ENCODE assay signal across 19 cellular contexts in the genomic region with DNA sequence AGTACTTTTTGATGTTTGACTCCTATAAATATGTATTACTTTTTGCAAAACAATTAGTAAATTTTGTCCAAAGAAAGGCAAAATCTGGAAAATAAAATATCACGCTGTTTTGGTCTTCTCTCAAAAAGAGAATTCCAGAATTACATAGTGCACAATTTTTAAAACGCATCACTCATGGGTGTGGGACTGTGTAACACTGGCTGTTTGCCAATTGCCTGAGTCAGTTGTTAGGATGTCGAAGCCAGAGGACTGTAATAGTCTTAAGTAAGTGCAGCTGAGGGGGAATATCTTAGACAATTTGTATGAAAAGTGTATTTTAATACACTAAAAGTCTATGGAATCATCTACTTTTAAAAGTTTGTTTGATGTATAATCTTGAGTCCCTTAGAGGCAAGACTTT. TPM values are rescaled to one million over a fixed set of nuclear protein-coding genes. Genes with fewer than 3 reads are reported as not detected.
A peak's percentile ranks its signal among the peaks of the same experiment; 100 is the strongest.
DNase-seq lines count a peak whose midpoint lies in the region; ATAC-seq, FAIRE-seq and TF ChIP-seq lines count a peak whose summit lies in the region.
"Had no signal": no experiment of that assay in that cellular context is flagged by ENCODE, and none has a peak within 500 bp of the region (broad histone marks: within the 10 kb centered on the region; RNA-seq: fewer than 3 reads in every experiment).

No MANE protein-coding gene starts in this region.

- H3K9me3 ChIP-seq in gastroesophageal sphincter = no peaks in the 10 kb centered on the region
- H3K9me3 ChIP-seq: BLaER1 treated with 17β-estradiol and CSF1 and Interleukin-3, amounts not matched to agents 10 nM and 100 nM; sigmoid colon had no signal

- no peak for TF ChIP-seq CTCF in astrocyte of the spinal cord (IDR thresholded peaks at IDR 0.05; ENCODE audit: low read depth, low read length)
- no peak for TF ChIP-seq CTCF in gastroesophageal sphincter (IDR thresholded peaks at IDR 0.05)

- no peak overlapping the region for H3K4me3 Mint-ChIP-seq in stimulated activated effector memory CD8-positive, alpha-beta T cell treated with anti-CD3 and anti-CD28 coated beads, Interleukin-12 subunit alpha, Interleukin-12 subunit beta, amount 100 ng/mL, for 72 hours
- H3K4me3 Mint-ChIP-seq: neural crest cell; stimulated activated memory B cell treated with anti-CD40 and anti-IgM and Interleukin-4, amounts not matched to agents 10 μg/mL and 1 μg/mL and 100 μg/mL, for 72 hours had no signal

- H3K36me3 Mint-ChIP-seq in stimulated activated effector memory CD8-positive, alpha-beta T cell treated with anti-CD3 and anti-CD28 coated beads, Interleukin-12 subunit alpha, Interleukin-12 subunit beta, amount 100 ng/mL, for 72 hours = no peaks in the 10 kb centered on the region
- H3K36me3 Mint-ChIP-seq: stimulated activated memory B cell treated with anti-CD40 and anti-IgM and Interleukin-4, amounts not matched to agents 10 μg/mL and 1 μg/mL and 100 μg/mL, for 72 hours had no signal

- H3K9me3 Mint-ChIP-seq in stimulated activated effector memory CD8-positive, alpha-beta T cell treated with anti-CD3 and anti-CD28 coated beads, Interleukin-12 subunit alpha, Interleukin-12 subunit beta, amount 100 ng/mL, for 72 hours = no peaks in the 10 kb centered on the region
- H3K9me3 Mint-ChIP-seq: neural crest cell had no signal

- H3K4me1 Mint-ChIP-seq in stimulated activated effector memory CD8-positive, alpha-beta T cell treated with anti-CD3 and anti-CD28 coated beads, Interleukin-12 subunit alpha, Interleukin-12 subunit beta, amount 100 ng/mL, for 72 hours = no peaks in the 10 kb centered on the region
- H3K4me1 Mint-ChIP-seq: stimulated activated memory B cell treated with anti-CD40 and anti-IgM and Interleukin-4, amounts not matched to agents 10 μg/mL and 1 μg/mL and 100 μg/mL, for 72 hours had no signal

- DNase-seq in Daoy (ENCODE audit: low read depth) = peak; percentile 61
- peak; percentile 14 for DNase-seq in HTR-8/SVneo (ENCODE audit: insufficient read length, low spot score)
- peak; percentile 60 for DNase-seq in astrocyte of the spinal cord (ENCODE audit: low read depth, low spot score)
- DNase-seq in RPMI8226 = no peak
- DNase-seq in stimulated activated effector memory CD8-positive, alpha-beta T cell treated with anti-CD3 and anti-CD28 coated beads, Interleukin-12 subunit alpha, Interleukin-12 subunit beta, amount 100 ng/mL, for 72 hours (ENCODE audit: low spot score in 2 of 2) = no peak
- no peak for DNase-seq in inferior parietal cortex (ENCODE audit: extremely low spot score)
- DNase-seq: central memory CD4-positive, alpha-beta T cell; DND-41; MM.1S; NCI-H2171; sigmoid colon; stimulated activated CD4-positive, alpha-beta T cell treated with anti-CD3 and anti-CD28 coated beads, Interleukin-4, amount 100 ng/mL, for 4 hours had no signal

- H3K27ac ChIP-seq in gastroesophageal sphincter = no peak overlapping the region
- H3K27ac ChIP-seq: BLaER1 treated with 17β-estradiol and CSF1 and Interleukin-3, amounts not matched to agents 10 nM and 100 nM; epithelial cell of prostate; sigmoid colon had no signal

- H3K4me3 ChIP-seq in astrocyte of the spinal cord (ENCODE audit: low read depth, low read length) (no peak overlapping the region), gastroesophageal sphincter (no peak overlapping the region)
- H3K4me3 ChIP-seq: BLaER1 treated with 17β-estradiol and CSF1 and Interleukin-3, amounts not matched to agents 10 nM and 100 nM; sigmoid colon had no signal

- no peak for TF ChIP-seq POLR2A in gastroesophageal sphincter (IDR thresholded peaks at IDR 0.05)

- H3K27me3 ChIP-seq in gastroesophageal sphincter = no peaks in the 10 kb centered on the region
- H3K27me3 ChIP-seq: BLaER1 treated with 17β-estradiol and CSF1 and Interleukin-3, amounts not matched to agents 10 nM and 100 nM; sigmoid colon had no signal

- H3K36me3 ChIP-seq in gastroesophageal sphincter = no peaks in the 10 kb centered on the region
- H3K36me3 ChIP-seq: BLaER1 treated with 17β-estradiol and CSF1 and Interleukin-3, amounts not matched to agents 10 nM and 100 nM; sigmoid colon had no signal

- 24 to 35% methylated on average over 3 of the region's 3 CpGs for WGBS in gastroesophageal sphincter (ENCODE audit: low coverage in 1 of 2), 2 donors

- ATAC-seq in gastroesophageal sphincter (peak; percentile 67), GM21619 (IDR thresholded peaks at IDR 0.05; ENCODE audit: unreplicated experiment) (no peak)
- ATAC-seq in stimulated activated effector memory CD8-positive, alpha-beta T cell treated with anti-CD3 and anti-CD28 coated beads, Interleukin-12 subunit alpha, Interleukin-12 subunit beta, amount 100 ng/mL, for 72 hours = no peak
- ATAC-seq: stimulated activated memory B cell treated with anti-CD40 and anti-IgM and Interleukin-4, amounts not matched to agents 10 μg/mL and 1 μg/mL and 100 μg/mL, for 72 hours had no signal

- FAIRE-seq in HTR-8/SVneo (lab: Jason Lieb, UNC) = no peak
- FAIRE-seq: GM19239 had no signal

- H3K4me1 ChIP-seq in gastroesophageal sphincter = no peaks in the 10 kb centered on the region
- H3K4me1 ChIP-seq: sigmoid colon had no signal

- H3K27ac Mint-ChIP-seq in stimulated activated effector memory CD8-positive, alpha-beta T cell treated with anti-CD3 and anti-CD28 coated beads, Interleukin-12 subunit alpha, Interleukin-12 subunit beta, amount 100 ng/mL, for 72 hours = no peak overlapping the region
- H3K27ac Mint-ChIP-seq: stimulated activated memory B cell treated with anti-CD40 and anti-IgM and Interleukin-4, amounts not matched to agents 10 μg/mL and 1 μg/mL and 100 μg/mL, for 72 hours had no signal

- no peak for TF ChIP-seq EP300 in gastroesophageal sphincter (IDR thresholded peaks at IDR 0.05)

- in situ Hi-C loops in astrocyte of the spinal cord (cut with HindIII; ENCODE audit: low sequenced_read_pairs) = no loop called here

RNA-seq across cellular contexts. Expression of a gene that starts 24.1 kb away (rescaled TPM):
- 5.1 and 7.5 TPM in 2 replicates for total RNA-seq in Daoy (2014; rRNA removed; shearing (Covaris generic))
- 10 to 100 TPM; 21.3 to 41.2 (median 31.6) TPM for total RNA-seq in gastroesophageal sphincter

Comparison
In these comparisons a context has a peak if more than half of its experiments do, and no peak if none do; other contexts are left out.
1. DNase-seq: peak in Daoy (single experiment), HTR-8/SVneo (single experiment) and astrocyte of the spinal cord (single experiment); none in RPMI8226 (single experiment), stimulated activated effector memory CD8-positive, alpha-beta T cell treated with anti-CD3 and anti-CD28 coated beads, Interleukin-12 subunit alpha, Interleukin-12 subunit beta, amount 100 ng/mL, for 72 hours (0 of 2) and inferior parietal cortex (single experiment).